ENCODE assay signal across 20 cellular contexts in genomic region chr22:18122254-18122554, GRCh38. TPM values are rescaled to one million over a fixed set of nuclear protein-coding genes. Genes with fewer than 3 reads are reported as not detected.
DNase-seq lines count a peak whose midpoint lies in the region; ATAC-seq, FAIRE-seq and TF ChIP-seq lines count a peak whose summit lies in the region.
"Had no signal": no experiment of that assay in that cellular context is flagged by ENCODE, and none has a peak within 500 bp of the region (broad histone marks: within the 10 kb centered on the region; RNA-seq: fewer than 3 reads in every experiment).

No MANE protein-coding gene starts in this region.

- FAIRE-seq in HepG2 (lab: Jason Lieb, UNC): no peak
- FAIRE-seq: A204.1, G401.6, GM12878 had no signal

- H3K36me3 ChIP-seq in HepG2 (replicated peaks in 1 of 2; ENCODE audit: control insufficient read depth in 1 of 2, insufficient read depth in 2 of 2, low read length in 2 of 2) (no peaks in the 10 kb centered on the region), right lobe of liver (no peaks in the 10 kb centered on the region), neural progenitor cell (no peaks in the 10 kb centered on the region), upper lobe of right lung (no peaks in the 10 kb centered on the region)

- H4K20me1 ChIP-seq in HepG2 (ENCODE audit: insufficient read depth, low read length) (no peaks in the 10 kb centered on the region), neural progenitor cell (ENCODE audit: low read depth) (no peaks in the 10 kb centered on the region)

- H3K4me2 ChIP-seq in HepG2 (ENCODE audit: low read depth, low read length): peak overlapping the region; percentile 57
- peak overlapping the region; percentile 35 for H3K4me2 ChIP-seq in neural progenitor cell

- TF ChIP-seq POLR2A in HepG2 (IDR thresholded peaks at IDR 0.05; ENCODE audit: insufficient read depth in 1 of 2, low read depth in 2 of 2, low read length in 2 of 2) (no peak), right lobe of liver (IDR thresholded peaks at IDR 0.05) (no peak)

- intact Hi-C loops in HepG2 (cut with micrococcal nuclease; ENCODE audit: unreplicated experiment) (no loop called here), right lobe of liver (cut with DNase I) (no loop called here), upper lobe of right lung (cut with DNase I) (no loop called here)

- H3K9me3 Mint-ChIP-seq in neural progenitor cell: no peaks in the 10 kb centered on the region
- H3K9me3 Mint-ChIP-seq: CD4-positive, CD25-positive, alpha-beta regulatory T cell; CD8-positive, alpha-beta T cell; H9 had no signal

- H2AFZ ChIP-seq in HepG2 (ENCODE audit: low read length): no peak overlapping the region
- H2AFZ ChIP-seq in neural progenitor cell (replicated peaks): no peak overlapping the region
- H2AFZ ChIP-seq: GM23248 had no signal

- H3K27ac Mint-ChIP-seq in neural progenitor cell: no peak overlapping the region
- H3K27ac Mint-ChIP-seq: CD4-positive, CD25-positive, alpha-beta regulatory T cell; CD8-positive, alpha-beta T cell; H9 had no signal

- 36% methylated on average over 1 of the region's 2 CpGs for WGBS in HepG2 (ENCODE audit: low lambda C conversion rate)
- WGBS in right lobe of liver (ENCODE audit: insufficient coverage, low coverage, low lambda C conversion rate, missing lambda C conversion rate): 80% methylated on average over 1 of the region's 2 CpGs

- ATAC-seq in HepG2: peak; percentile 75
- ATAC-seq in right lobe of liver: no peak
- no peak for ATAC-seq in upper lobe of right lung
- no peak for ATAC-seq in GM18867 (IDR thresholded peaks at IDR 0.05; ENCODE audit: unreplicated experiment)
- ATAC-seq: CD8-positive, alpha-beta T cell; GM12878; HCT116 had no signal

- CTCF ChIA-PET in HepG2 (lab: Yijun Ruan, JAX; ENCODE audit: low intra/inter-chr PET ratio, low total read pairs): no interaction called here

- peaks cover 5% of the 10 kb centered on the region for H3K4me1 Mint-ChIP-seq in neural progenitor cell

- POLR2A ChIA-PET in HepG2 (lab: Yijun Ruan, JAX): no interaction called here

- H3K9ac ChIP-seq in HepG2 (ENCODE audit: insufficient read depth, low read depth, low read length) (no peak overlapping the region), neural progenitor cell (no peak overlapping the region)
- H3K9ac ChIP-seq: GM23248 had no signal

- H3K79me2 ChIP-seq in HepG2 (ENCODE audit: insufficient read depth, low read length) (no peaks in the 10 kb centered on the region), neural progenitor cell (ENCODE audit: low read depth) (no peaks in the 10 kb centered on the region)

- H3F3A ChIP-seq in neural progenitor cell (ENCODE audit: low read depth): no peaks in the 10 kb centered on the region

- peaks cover 4% of the 10 kb centered on the region for H3K27me3 Mint-ChIP-seq in neural progenitor cell (ENCODE audit: insufficient read depth, low read depth)
- H3K27me3 Mint-ChIP-seq: CD4-positive, CD25-positive, alpha-beta regulatory T cell had no signal

- TF ChIP-seq EP300 in HepG2 (IDR thresholded peaks at IDR 0.05; ENCODE audit: low read depth in 2 of 2, low read length in 2 of 2): no peak
- no peak for TF ChIP-seq EP300 in HepG2 (CRISPR knock-in tag; IDR thresholded peaks at IDR 0.05; ENCODE audit: borderline replicate concordance)

- H3K4me1 ChIP-seq in HepG2 (ENCODE audit: insufficient read depth, low read length) (peaks cover 7% of the 10 kb centered on the region), right lobe of liver (no peaks in the 10 kb centered on the region), neural progenitor cell (peaks cover 9% of the 10 kb centered on the region), upper lobe of right lung (no peaks in the 10 kb centered on the region)
- H3K4me1 ChIP-seq: Caco-2 had no signal

- no peak for TF ChIP-seq RAD21 in HepG2 (CRISPR knock-in tag; IDR thresholded peaks at IDR 0.05)

- DNase-seq in HepG2 (ENCODE audit: low spot score): no peak
- no peak for DNase-seq in right lobe of liver
- no peak for DNase-seq in neural progenitor cell (ENCODE audit: low spot score)
- DNase-seq in upper lobe of right lung: peak; percentile 28
- DNase-seq in AG20443 (ENCODE audit: low spot score): no peak
- DNase-seq: AML-193; Caco-2; CD4-positive, CD25-positive, alpha-beta regulatory T cell; CD8-positive, alpha-beta T cell; DMS153; DND-41; GM23248 had no signal

- in situ Hi-C loops in HepG2 (cut with HindIII; ENCODE audit: extremely low pct_ligation_motif_present, low pct_unique_long_range_greater_than_20kb): no loop called here

- H3K4me3 ChIP-seq in HepG2 (replicated peaks in 1 of 3; ENCODE audit: insufficient read depth in 1 of 3, low read depth in 2 of 3, low read length in 3 of 3): no peak overlapping the region
- H3K4me3 ChIP-seq in right lobe of liver: no peak overlapping the region
- H3K4me3 ChIP-seq in neural progenitor cell: no peak overlapping the region
- H3K4me3 ChIP-seq in upper lobe of right lung: no peak overlapping the region
- H3K4me3 ChIP-seq: GM12878, GM23248 had no signal

- H3K9me3 ChIP-seq in HepG2 (ENCODE audit: low read length) (no peaks in the 10 kb centered on the region), right lobe of liver (no peaks in the 10 kb centered on the region), neural progenitor cell (ENCODE audit: low read depth) (no peaks in the 10 kb centered on the region), upper lobe of right lung (no peaks in the 10 kb centered on the region)
- H3K9me3 ChIP-seq: Caco-2 had no signal

- H3K4me3 Mint-ChIP-seq in neural progenitor cell: no peak overlapping the region
- H3K4me3 Mint-ChIP-seq: CD4-positive, CD25-positive, alpha-beta regulatory T cell; CD8-positive, alpha-beta T cell; H9 had no signal

- H3K27me3 ChIP-seq in HepG2 (ENCODE audit: control insufficient read depth in 1 of 2, insufficient read depth in 2 of 2, low read length in 2 of 2): 0 out of 5 replicates have a peak, but pooled peaks cover 0 to 2% of the 10 kb centered on the region in 2 experiments
- H3K27me3 ChIP-seq in right lobe of liver: no peaks in the 10 kb centered on the region
- no peaks in the 10 kb centered on the region for H3K27me3 ChIP-seq in neural progenitor cell
- no peaks in the 10 kb centered on the region for H3K27me3 ChIP-seq in upper lobe of right lung

- TF ChIP-seq CTCF in HepG2 (CRISPR knock-in tag; IDR thresholded peaks at IDR 0.05) (no peak), right lobe of liver (IDR thresholded peaks at IDR 0.05) (no peak), neural progenitor cell (IDR thresholded peaks at IDR 0.05) (no peak), upper lobe of right lung (IDR thresholded peaks at IDR 0.05) (no peak)

- no TSS peak for BruUV-seq in HepG2 (replicated peaks; lab: Mats Ljungman, UMichigan)

- no peak overlapping the region for H3K27ac ChIP-seq in HepG2 (ENCODE audit: extremely low read length, insufficient read depth, low read length)
- no peak overlapping the region for H3K27ac ChIP-seq in right lobe of liver
- H3K27ac ChIP-seq in neural progenitor cell: no peak overlapping the region
- no peak overlapping the region for H3K27ac ChIP-seq in upper lobe of right lung
- H3K27ac ChIP-seq: 22Rv1, C4-2B, GM23248 had no signal

- H3K36me3 Mint-ChIP-seq in neural progenitor cell: peaks cover 2% of the 10 kb centered on the region

RNA-seq across cellular contexts. Expression of gene TUBA8, which starts 11.6 kb away (rescaled TPM):
- 0.17 and 0.35 TPM in 2 replicates for total RNA-seq in HepG2 (2016; rRNA removed; fragmentation: Illumina TruSeq; extraction: Trizol)
- 0.62 and 0.91 TPM in 2 replicates for total RNA-seq in HepG2 (2016; cell fraction: cytosol; rRNA removed; fragmentation: Illumina TruSeq; extraction: Trizol; ENCODE audit: low read depth)
- 0.09 and 0.39 TPM in 2 replicates for total RNA-seq in HepG2 (2016; cell fraction: insoluble cytoplasmic fraction; rRNA removed; fragmentation: Illumina TruSeq; extraction: Trizol)
- 0.62 and 0.79 TPM in 2 replicates for total RNA-seq in HepG2 (2016; cell fraction: membrane; rRNA removed; fragmentation: Illumina TruSeq; extraction: Trizol)
- total RNA-seq in HepG2 (2016; cell fraction: nucleus; rRNA removed; fragmentation: Illumina TruSeq; extraction: Trizol): 0.34 and 0.53 TPM in 2 replicates
- 0.69 and 0.80 TPM in 2 replicates for polyA plus RNA-seq in HepG2 (2011; rRNA removed)
- 0.56 and 0.67 TPM in 2 replicates for polyA plus RNA-seq in HepG2 (2011; cell fraction: cytosol; rRNA removed)
- polyA plus RNA-seq in HepG2 (2011; cell fraction: nucleus; rRNA removed): 1.7 and 1.8 TPM in 2 replicates
- polyA plus RNA-seq in HepG2 (2012): 0.86 and 1.1 TPM in 2 replicates
- 0.73 and 0.76 TPM in 2 replicates for polyA plus RNA-seq in HepG2 (2016; cell fraction: cytosol; fragmentation: Illumina TruSeq; extraction: Trizol; ENCODE audit: low read depth)
- 0.26 and 0.31 TPM in 2 replicates for polyA plus RNA-seq in HepG2 (2016; cell fraction: insoluble cytoplasmic fraction; fragmentation: Illumina TruSeq; extraction: Trizol; ENCODE audit: low read depth)
- polyA plus RNA-seq in HepG2 (2016; cell fraction: membrane; fragmentation: Illumina TruSeq; extraction: Trizol; ENCODE audit: low read depth): 0.96 and 1.0 TPM in 2 replicates
- 0.85 and 1.3 TPM in 2 replicates for polyA plus RNA-seq in HepG2 (2016; cell fraction: nucleus; fragmentation: Illumina TruSeq; extraction: Trizol; ENCODE audit: insufficient read depth, low read depth)
- 0.52 and 4.5 TPM in 2 replicates for polyA minus RNA-seq in HepG2 (2011; rRNA and poly(A)+ RNA removed; ENCODE audit: low replicate concordance)
- polyA minus RNA-seq in HepG2 (2011; cell fraction: cytosol; rRNA and poly(A)+ RNA removed): not detected in 2 replicates
- 0.50 and 0.90 TPM in 2 replicates for polyA minus RNA-seq in HepG2 (2011; cell fraction: nucleus; rRNA and poly(A)+ RNA removed)
- 1 to 10 TPM in 4 of 6 experiments, under 1 TPM in 2; 0.58 to 4.8 (median 1.7) TPM for total RNA-seq in right lobe of liver
- 0.09 and 0.39 TPM in 2 replicates for total RNA-seq in neural progenitor cell (ENCODE audit: low replicate concordance)
- 1.7 TPM for total RNA-seq in upper lobe of right lung
- polyA plus RNA-seq: GM23248 had no signal

RNA-seq across cellular contexts. Expression of gene USP18, which starts 27.8 kb away (rescaled TPM):
- total RNA-seq in HepG2 (2016; rRNA removed; fragmentation: Illumina TruSeq; extraction: Trizol) (32.1 and 41.5 TPM in 2 replicates), right lobe of liver (1 to 10 TPM; 3.2 to 8.9 (median 4.6) TPM), neural progenitor cell (ENCODE audit: low replicate concordance) (0.50 and 0.99 TPM in 2 replicates), upper lobe of right lung (11.1 TPM)
- 14.5 and 16.4 TPM in 2 replicates for total RNA-seq in HepG2 (2016; cell fraction: cytosol; rRNA removed; fragmentation: Illumina TruSeq; extraction: Trizol; ENCODE audit: low read depth)
- 32.5 and 37.7 TPM in 2 replicates for total RNA-seq in HepG2 (2016; cell fraction: insoluble cytoplasmic fraction; rRNA removed; fragmentation: Illumina TruSeq; extraction: Trizol)
- total RNA-seq in HepG2 (2016; cell fraction: membrane; rRNA removed; fragmentation: Illumina TruSeq; extraction: Trizol): 29.9 and 37.7 TPM in 2 replicates
- total RNA-seq in HepG2 (2016; cell fraction: nucleus; rRNA removed; fragmentation: Illumina TruSeq; extraction: Trizol): 12.8 and 15.8 TPM in 2 replicates
- 25.6 and 26.3 TPM in 2 replicates for polyA plus RNA-seq in HepG2 (2011; rRNA removed)
- polyA plus RNA-seq in HepG2 (2011; cell fraction: cytosol; rRNA removed): 24.2 and 27.8 TPM in 2 replicates
- polyA plus RNA-seq in HepG2 (2011; cell fraction: nucleus; rRNA removed): 15.2 and 21.0 TPM in 2 replicates
- polyA plus RNA-seq in HepG2 (2012): 22.4 and 23.6 TPM in 2 replicates
- polyA plus RNA-seq in HepG2 (2016; cell fraction: cytosol; fragmentation: Illumina TruSeq; extraction: Trizol; ENCODE audit: low read depth): 10.5 and 15.8 TPM in 2 replicates
- polyA plus RNA-seq in HepG2 (2016; cell fraction: insoluble cytoplasmic fraction; fragmentation: Illumina TruSeq; extraction: Trizol; ENCODE audit: low read depth): 32.8 and 34.6 TPM in 2 replicates
- polyA plus RNA-seq in HepG2 (2016; cell fraction: membrane; fragmentation: Illumina TruSeq; extraction: Trizol; ENCODE audit: low read depth): 19.7 and 26.1 TPM in 2 replicates
- 22.7 and 24.5 TPM in 2 replicates for polyA plus RNA-seq in HepG2 (2016; cell fraction: nucleus; fragmentation: Illumina TruSeq; extraction: Trizol; ENCODE audit: insufficient read depth, low read depth)
- polyA minus RNA-seq in HepG2 (2011; rRNA and poly(A)+ RNA removed; ENCODE audit: low replicate concordance): 4.3 and 19.3 TPM in 2 replicates
- 9.7 and 11.2 TPM in 2 replicates for polyA minus RNA-seq in HepG2 (2011; cell fraction: cytosol; rRNA and poly(A)+ RNA removed)
- 6.1 and 8.6 TPM in 2 replicates for polyA minus RNA-seq in HepG2 (2011; cell fraction: nucleus; rRNA and poly(A)+ RNA removed)

RNA-seq across cellular contexts. Expression of gene PEX26, which starts 44.4 kb away (rescaled TPM):
- total RNA-seq in HepG2 (2016; rRNA removed; fragmentation: Illumina TruSeq; extraction: Trizol) (25.1 and 30.6 TPM in 2 replicates), right lobe of liver (10 to 100 TPM; 22.7 to 42.5 (median 25.0) TPM), neural progenitor cell (ENCODE audit: low replicate concordance) (22.9 and 36.6 TPM in 2 replicates), upper lobe of right lung (35.5 TPM)
- 3.6 and 6.1 TPM in 2 replicates for total RNA-seq in HepG2 (2016; cell fraction: cytosol; rRNA removed; fragmentation: Illumina TruSeq; extraction: Trizol; ENCODE audit: low read depth)
- total RNA-seq in HepG2 (2016; cell fraction: insoluble cytoplasmic fraction; rRNA removed; fragmentation: Illumina TruSeq; extraction: Trizol): 26.6 and 27.5 TPM in 2 replicates
- 23.5 and 27.1 TPM in 2 replicates for total RNA-seq in HepG2 (2016; cell fraction: membrane; rRNA removed; fragmentation: Illumina TruSeq; extraction: Trizol)
- 13.8 and 17.8 TPM in 2 replicates for total RNA-seq in HepG2 (2016; cell fraction: nucleus; rRNA removed; fragmentation: Illumina TruSeq; extraction: Trizol)
- polyA plus RNA-seq in HepG2 (2011; rRNA removed): 10.6 and 15.4 TPM in 2 replicates
- 12.4 and 12.5 TPM in 2 replicates for polyA plus RNA-seq in HepG2 (2011; cell fraction: cytosol; rRNA removed)
- polyA plus RNA-seq in HepG2 (2011; cell fraction: nucleus; rRNA removed): 13.5 and 14.8 TPM in 2 replicates
- polyA plus RNA-seq in HepG2 (2012): 13.4 and 14.4 TPM in 2 replicates
- polyA plus RNA-seq in HepG2 (2016; cell fraction: cytosol; fragmentation: Illumina TruSeq; extraction: Trizol; ENCODE audit: low read depth): 4.6 and 6.3 TPM in 2 replicates
- 25.9 and 26.3 TPM in 2 replicates for polyA plus RNA-seq in HepG2 (2016; cell fraction: insoluble cytoplasmic fraction; fragmentation: Illumina TruSeq; extraction: Trizol; ENCODE audit: low read depth)
- polyA plus RNA-seq in HepG2 (2016; cell fraction: membrane; fragmentation: Illumina TruSeq; extraction: Trizol; ENCODE audit: low read depth): 15.8 and 17.3 TPM in 2 replicates
- polyA plus RNA-seq in HepG2 (2016; cell fraction: nucleus; fragmentation: Illumina TruSeq; extraction: Trizol; ENCODE audit: insufficient read depth, low read depth): 17.9 and 18.6 TPM in 2 replicates
- polyA minus RNA-seq in HepG2 (2011; rRNA and poly(A)+ RNA removed; ENCODE audit: low replicate concordance): 35.9 and 42.8 TPM in 2 replicates
- polyA minus RNA-seq in HepG2 (2011; cell fraction: cytosol; rRNA and poly(A)+ RNA removed): 9.6 and 11.4 TPM in 2 replicates
- polyA minus RNA-seq in HepG2 (2011; cell fraction: nucleus; rRNA and poly(A)+ RNA removed): 11.6 and 14.2 TPM in 2 replicates
